Comparison of ENCODE assay signal across 14 cellular contexts in genomic region chr3:67291287-67292252, GRCh38.
DNase-seq lines count a peak whose midpoint lies in the region; ATAC-seq lines count a peak whose summit lies in the region.
"Had no signal": no experiment of that assay in that cellular context is flagged by ENCODE, and none has a peak within 500 bp of the region (broad histone marks: within the 10 kb centered on the region; RNA-seq: fewer than 3 reads in every experiment).

No MANE protein-coding gene starts in this region.

- H3K9me3 ChIP-seq in naive thymus-derived CD4-positive, alpha-beta T cell (ENCODE audit: control insufficient read depth in 2 of 3, low read length in 3 of 3): no peaks in the 10 kb centered on the region

- POLR2A ChIA-PET in naive thymus-derived CD4-positive, alpha-beta T cell (lab: Charles Lee): no interaction called here

- no peaks in the 10 kb centered on the region for H3K4me1 ChIP-seq in naive thymus-derived CD4-positive, alpha-beta T cell (ENCODE audit: control insufficient read depth in 2 of 2, insufficient read depth in 2 of 2, low read length in 2 of 2)

- no peak overlapping the region for H3K4me3 Mint-ChIP-seq in naive thymus-derived CD4-positive, alpha-beta T cell

- H3K4me3 ChIP-seq in naive thymus-derived CD4-positive, alpha-beta T cell (ENCODE audit: low read length): no peak overlapping the region

- no peaks in the 10 kb centered on the region for H3K27me3 Mint-ChIP-seq in naive thymus-derived CD4-positive, alpha-beta T cell

- CTCF ChIA-PET in naive thymus-derived CD4-positive, alpha-beta T cell (lab: Charles Lee): no interaction called here

- no peak overlapping the region for H3K27ac ChIP-seq in naive thymus-derived CD4-positive, alpha-beta T cell (ENCODE audit: low read depth, low read length)

- no peak overlapping the region for H3K27ac Mint-ChIP-seq in naive thymus-derived CD4-positive, alpha-beta T cell

- H3K36me3 ChIP-seq in naive thymus-derived CD4-positive, alpha-beta T cell (ENCODE audit: control insufficient read depth in 2 of 3, insufficient read depth in 3 of 3, low read length in 3 of 3): no peaks in the 10 kb centered on the region

- intact Hi-C loops in naive thymus-derived CD4-positive, alpha-beta T cell (cut with micrococcal nuclease): no loop called here

- H3K9me3 Mint-ChIP-seq in naive thymus-derived CD4-positive, alpha-beta T cell: no peaks in the 10 kb centered on the region

- DNase-seq in Ammon's horn (ENCODE audit: low spot score) (peak; percentile 58), inferior parietal cortex (ENCODE audit: extremely low spot score) (peak; percentile 44), SHP77 treated with DMSO at 0.1 percent for 48 hours (lab: John Stamatoyannopoulos, UW) (no peak)
- no peak for DNase-seq in naive thymus-derived CD4-positive, alpha-beta T cell
- DNase-seq: effector CD8-positive, alpha-beta T cell; foreskin melanocyte; islet precursor cell; NCI-H446 treated with DMSO at 0.1 percent for 48 hours; RPMI8226; stimulated activated CD4-positive, alpha-beta T cell treated with anti-CD3 and anti-CD28 coated beads, Interleukin-4, amount 100 ng/mL, for 4 hours had no signal

- ATAC-seq in GM18519 (IDR thresholded peaks at IDR 0.05; ENCODE audit: low FRiP score, unreplicated experiment) (peak; percentile 46), HG03521 (IDR thresholded peaks at IDR 0.05; ENCODE audit: unreplicated experiment) (peak; percentile 51), GM19455 (IDR thresholded peaks at IDR 0.05; ENCODE audit: unreplicated experiment) (no peak), GM18870 (IDR thresholded peaks at IDR 0.05; ENCODE audit: unreplicated experiment) (no peak)
- ATAC-seq in naive thymus-derived CD4-positive, alpha-beta T cell: no peak

- H3K4me1 Mint-ChIP-seq in naive thymus-derived CD4-positive, alpha-beta T cell: no peaks in the 10 kb centered on the region

- H3K27me3 ChIP-seq in naive thymus-derived CD4-positive, alpha-beta T cell (ENCODE audit: control insufficient read depth in 2 of 2, insufficient read depth in 2 of 2, low read length in 2 of 2): no peaks in the 10 kb centered on the region

- no peaks in the 10 kb centered on the region for H3K36me3 Mint-ChIP-seq in naive thymus-derived CD4-positive, alpha-beta T cell

Comparison
In these comparisons a context has a peak if more than half of its experiments do, and no peak if none do; other contexts are left out.
1. DNase-seq: peak in Ammon's horn (single experiment) and inferior parietal cortex (single experiment); none in SHP77 treated with DMSO at 0.1 percent for 48 hours (single experiment) and naive thymus-derived CD4-positive, alpha-beta T cell (0 of 9).
2. ATAC-seq: peak in GM18519 (single experiment) and HG03521 (single experiment); none in GM19455 (single experiment), naive thymus-derived CD4-positive, alpha-beta T cell (single experiment) and GM18870 (single experiment).